18 cellular contexts compared by ENCODE assay signal in genomic region chr5:143036146-143036927, GRCh38.
DNase-seq lines count a peak whose midpoint lies in the region; ATAC-seq, FAIRE-seq and TF ChIP-seq lines count a peak whose summit lies in the region.
"Had no signal": no experiment of that assay in that cellular context is flagged by ENCODE, and none has a peak within 500 bp of the region (broad histone marks: within the 10 kb centered on the region; RNA-seq: fewer than 3 reads in every experiment).

No MANE protein-coding gene starts in this region.

- H3K4me3 ChIP-seq in GM12865 (ENCODE audit: low read depth, low read length) = no peak overlapping the region
- no peak overlapping the region for H3K4me3 ChIP-seq in H1 (ENCODE audit: extremely low read depth in 1 of 4, insufficient read depth in 2 of 4, low read depth in 3 of 4, low read length in 4 of 4)
- H3K4me3 ChIP-seq: neural progenitor cell, sigmoid colon, SJSA1, tibial nerve had no signal

- H3K36me3 ChIP-seq in H1 (ENCODE audit: control insufficient read depth in 2 of 4, insufficient read depth in 4 of 4, low read length in 3 of 4) = no peaks in the 10 kb centered on the region
- H3K36me3 ChIP-seq: neural progenitor cell, sigmoid colon, SJSA1, WERI-Rb-1 had no signal

- CTCF ChIA-PET in H1 (lab: Charles Lee; ENCODE audit: partially characterized antibody) = interaction anchor here (1.0 to 1.6 kb wide), 3 partner anchors 9 to 72 kb away, joined by 3 to 4 read pairs (median 3); no protein-coding TSS in a partner anchor

- TF ChIP-seq CTCF in GM12865 (IDR thresholded peaks at IDR 0.05; ENCODE audit: insufficient read depth, low read depth, low read length, missing control alignments) (peak; percentile 1), H1 (IDR thresholded peaks at IDR 0.05; ENCODE audit: control extremely low read depth in 1 of 3, insufficient read depth in 1 of 3, low read depth in 1 of 3, low read length in 3 of 3) (no peak)

- H4K20me1 ChIP-seq in H1 (replicated peaks in 1 of 2; ENCODE audit: control insufficient read depth in 1 of 2, insufficient read depth in 2 of 2, low read length in 2 of 2) = no peaks in the 10 kb centered on the region

- H3K4ac ChIP-seq in H1 (replicated peaks; ENCODE audit: insufficient read length, low read depth, low read length) = no peak overlapping the region

- H3K56ac ChIP-seq in H1 (replicated peaks; ENCODE audit: insufficient read length, low read depth, low read length) = no peak overlapping the region

- peak overlapping the region; percentile 83; the same call in 1 of the 2 replicates for H2BK20ac ChIP-seq in H1 (ENCODE audit: low read length)

- no peak for TF ChIP-seq EP300 in H1 (IDR thresholded peaks at IDR 0.05; ENCODE audit: borderline replicate concordance in 1 of 2, low read depth in 2 of 2, low read length in 2 of 2)

- H3K9ac ChIP-seq in H1 (replicated peaks in 1 of 4; ENCODE audit: extremely low read depth in 1 of 4, low read depth in 3 of 4, low read length in 3 of 4) = no peak overlapping the region
- H3K9ac ChIP-seq: neural progenitor cell had no signal

- no peaks in the 10 kb centered on the region for H3K9me3 ChIP-seq in H1 (ENCODE audit: insufficient read depth in 2 of 2, low read depth in 1 of 2, low read length in 1 of 2)
- H3K9me3 ChIP-seq: sigmoid colon, tibial nerve had no signal

- POLR2A ChIA-PET in H1 (lab: Charles Lee; ENCODE audit: partially characterized antibody) = no interaction called here

- TF ChIP-seq RAD21 in H1 (IDR thresholded peaks at IDR 0.05 in 1 of 2, conservative IDR thresholded peaks at IDR 0.05 in 1 of 2; ENCODE audit: low read depth in 2 of 2, low read length in 2 of 2) = no peak

- H2BK15ac ChIP-seq in H1 (ENCODE audit: low read length) = no peak overlapping the region

- no peak for FAIRE-seq in H1 (lab: Jason Lieb, UNC)

- H3K79me1 ChIP-seq in H1 (ENCODE audit: low read depth, low read length) = no peaks in the 10 kb centered on the region

- no peak overlapping the region for H3K18ac ChIP-seq in H1 (ENCODE audit: extremely low read depth, low read length)

- ATAC-seq in GM18511 (IDR thresholded peaks at IDR 0.05; ENCODE audit: unreplicated experiment) = peak; percentile 45
- ATAC-seq in HG02981 (IDR thresholded peaks at IDR 0.05; ENCODE audit: unreplicated experiment) = peak; percentile 50
- ATAC-seq in HG03175 (IDR thresholded peaks at IDR 0.05; ENCODE audit: unreplicated experiment) = no peak
- no peak for ATAC-seq in HG02763 (IDR thresholded peaks at IDR 0.05; ENCODE audit: unreplicated experiment)

- peak overlapping the region; percentile 29; the same call in 1 of the 2 replicates for H2BK5ac ChIP-seq in H1 (ENCODE audit: low read depth, low read length)

- DNase-seq in GM12865 (ENCODE audit: low read depth) (peak; percentile 78), H1 (ENCODE audit: low read depth in 1 of 2, low spot score in 2 of 2) (no peak), SHP77 (lab: John Stamatoyannopoulos, UW) (no peak), SK-N-DZ (ENCODE audit: low spot score) (no peak)
- DNase-seq: activated effector memory CD4-positive, alpha-beta T cell treated with anti-CD3 and anti-CD28 coated beads, Interleukin-2, amount 50 U/mL, for 16 hours; CD4-positive, CD25-positive, alpha-beta regulatory T cell; HFFc6; hippocampal formation; sigmoid colon had no signal

- WGBS in H1 (ENCODE audit: extremely low coverage in 1 of 2, insufficient coverage in 1 of 2, insufficient read length in 1 of 2, insufficient replicate concordance in 2 of 2, low coverage in 1 of 2, low lambda C conversion rate in 2 of 2, missing lambda C conversion rate in 1 of 2), 2 experiments = 82% methylated on average over 4 of the region's 4 CpGs; no CpG with 5 or more reads in 1 of the 2 experiments

- H3K23me2 ChIP-seq in H1 (ENCODE audit: low read depth, low read length) = no peaks in the 10 kb centered on the region

- H4K8ac ChIP-seq in H1 (ENCODE audit: extremely low read depth, insufficient read depth, low read length) = no peak overlapping the region

- no peak overlapping the region for H4K91ac ChIP-seq in H1 (replicated peaks; ENCODE audit: insufficient read length, low read length)

- no peaks in the 10 kb centered on the region; a peak in 1 of 7 replicates for H3K27me3 ChIP-seq in H1 (replicated peaks in 1 of 4; ENCODE audit: control insufficient read depth in 3 of 4, extremely low read depth in 1 of 4, insufficient read depth in 3 of 4, low read length in 3 of 4)
- H3K27me3 ChIP-seq: sigmoid colon, SJSA1, tibial nerve had no signal

- H2BK120ac ChIP-seq in H1 (replicated peaks; ENCODE audit: low read depth, low read length) = peak overlapping the region; percentile 84

- H3K4me1 ChIP-seq in H1 (replicated peaks in 1 of 4; ENCODE audit: control insufficient read depth in 3 of 4, insufficient read depth in 4 of 4, low read length in 3 of 4) = peaks cover 0 to 12% (median 6%) of the 10 kb centered on the region in 4 experiments; a peak in 5 of 7 replicates
- H3K4me1 ChIP-seq: tibial nerve had no signal

- H3K23ac ChIP-seq in H1 (ENCODE audit: insufficient read length) = no peak overlapping the region

- H3K27ac ChIP-seq in H1 (ENCODE audit: low read depth, low read length) = no peak overlapping the region
- H3K27ac ChIP-seq: epithelial cell of prostate, neural progenitor cell, sigmoid colon, SJSA1, tibial nerve, WERI-Rb-1 had no signal

- TF ChIP-seq POLR2A in H1 (IDR thresholded peaks at IDR 0.05; ENCODE audit: control extremely low read depth in 1 of 2, low read depth in 2 of 2, low read length in 2 of 2) = no peak

- H4K5ac ChIP-seq in H1 (ENCODE audit: insufficient read length, low read depth, low read length) = no peak overlapping the region

- no peak overlapping the region for H3K4me2 ChIP-seq in H1 (ENCODE audit: insufficient read depth in 1 of 2, low read depth in 2 of 2, low read length in 2 of 2)
- H3K4me2 ChIP-seq: neural progenitor cell had no signal

- no peak overlapping the region for H2AK5ac ChIP-seq in H1 (ENCODE audit: low read depth, low read length)

- H2AFZ ChIP-seq in H1 (ENCODE audit: low read length) = no peak overlapping the region
- H2AFZ ChIP-seq: neural progenitor cell had no signal

- H3K14ac ChIP-seq in H1 (ENCODE audit: insufficient read length) = no peak overlapping the region

- no peaks in the 10 kb centered on the region for H3K79me2 ChIP-seq in H1 (ENCODE audit: control insufficient read depth in 1 of 2, insufficient read depth in 2 of 2, low read length in 2 of 2)

- no peak overlapping the region; the same call in 1 of the 2 replicates for H2BK12ac ChIP-seq in H1 (ENCODE audit: low read depth, low read length)

TF ChIP-seq in H1, 55 proteins besides CTCF, POLR2A, EP300 and RAD21:
- no peak for TF ChIP-seq CBX5 (IDR thresholded peaks at IDR 0.05; ENCODE audit: low read depth, low read length)
- TF ChIP-seq KDM1A (IDR thresholded peaks at IDR 0.05; ENCODE audit: borderline replicate concordance, low read length) = peak; percentile 92
- 0 out of 2 replicates have a peak, but pooled peaks have one; percentile 6 for TF ChIP-seq POU5F1 (IDR thresholded peaks at IDR 0.05; ENCODE audit: low read depth, low read length)
- no peak for TF ChIP-seq NRF1 (IDR thresholded peaks at IDR 0.05; ENCODE audit: low read depth, low read length)
TF ChIP-seq in H1: peak in this region for 2.

Comparison
In these comparisons a context has a peak if more than half of its experiments do, and no peak if none do; other contexts are left out.
1. ATAC-seq: peak in GM18511 (single experiment) and HG02981 (single experiment); none in HG03175 (single experiment) and HG02763 (single experiment).